In the genomic region with DNA sequence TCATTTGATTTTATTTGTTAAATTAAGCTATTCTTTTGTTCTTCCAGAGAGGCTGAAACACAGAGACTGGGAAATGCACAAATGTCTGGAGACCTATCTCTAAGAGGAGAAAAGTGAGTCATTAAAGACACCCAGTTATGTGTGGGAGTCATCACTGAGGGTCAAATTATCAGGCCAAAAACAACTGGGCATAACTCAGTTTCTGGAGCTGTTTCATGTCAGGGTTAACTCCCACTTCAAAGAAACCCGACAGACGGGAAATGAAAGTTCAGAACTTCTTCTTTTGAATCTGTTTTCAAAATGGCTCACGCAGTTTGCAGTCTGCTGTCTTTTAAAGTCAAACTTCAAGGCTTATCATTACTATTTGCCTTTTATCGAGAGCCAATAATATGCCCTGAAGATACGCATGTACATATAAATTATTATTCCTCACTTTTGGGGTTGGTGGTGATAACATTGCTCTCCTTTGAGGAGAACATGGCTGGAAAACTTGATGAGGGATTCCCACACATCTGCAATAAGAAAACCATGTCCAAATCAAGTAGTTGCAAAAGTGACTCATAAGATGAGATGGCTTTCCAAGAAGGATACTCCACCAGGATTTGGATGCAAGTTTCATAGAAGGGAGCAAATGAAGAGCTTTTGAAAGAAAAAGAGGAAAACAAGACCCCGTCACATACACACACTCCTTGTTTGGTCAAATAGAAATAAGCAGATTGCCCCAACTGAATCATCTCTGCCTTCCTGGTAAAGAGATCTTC, we compare ENCODE assay signal across 8 cellular contexts.
DNase-seq lines count a peak whose midpoint lies in the region; ATAC-seq and TF ChIP-seq lines count a peak whose summit lies in the region.

No MANE protein-coding gene starts in this region.

- POLR2A ChIA-PET in PC-9 (lab: Charles Lee; ENCODE audit: unreplicated experiment): interaction anchor here (0.6 kb wide), 1 partner anchor 441 kb away, joined by 9 read pairs; no protein-coding TSS in a partner anchor

- peaks cover 56% of the 10 kb centered on the region for H3K4me1 Mint-ChIP-seq in nephron
- H3K4me1 Mint-ChIP-seq in activated naive CD4-positive, alpha-beta T cell treated with anti-CD3 and anti-CD28 coated beads, Interleukin-2, amount 10 ng/mL, durations not matched to agents 7 days and 5 days: peaks cover 3% of the 10 kb centered on the region

- H2AFZ ChIP-seq in PC-9: 0 out of 2 replicates have a peak overlapping the region, but pooled peaks have one; percentile 52

- peak overlapping the region; percentile 85 to 97 (median 90) for H3K27ac Mint-ChIP-seq in nephron
- H3K27ac Mint-ChIP-seq in activated naive CD4-positive, alpha-beta T cell treated with anti-CD3 and anti-CD28 coated beads, Interleukin-2, amount 10 ng/mL, durations not matched to agents 7 days and 5 days: no peak overlapping the region

- H4K20me1 ChIP-seq in PC-9 (ENCODE audit: insufficient read depth): no peaks in the 10 kb centered on the region

- TF ChIP-seq CTCF in PC-9 (conservative IDR thresholded peaks at IDR 0.05) (no peak), nephron (IDR thresholded peaks at IDR 0.05; ENCODE audit: unreplicated experiment in 3 of 3) (no peak)

- no peaks in the 10 kb centered on the region for H3K36me3 Mint-ChIP-seq in nephron (ENCODE audit: low read depth)
- H3K36me3 Mint-ChIP-seq in activated naive CD4-positive, alpha-beta T cell treated with anti-CD3 and anti-CD28 coated beads, Interleukin-2, amount 10 ng/mL, durations not matched to agents 7 days and 5 days: no peaks in the 10 kb centered on the region

- intact Hi-C loops in PC-9 (cut with micrococcal nuclease; ENCODE audit: unreplicated experiment): no loop called here

- no peak overlapping the region for H3K4me3 ChIP-seq in PC-9
- no peak overlapping the region for H3K4me3 ChIP-seq in H7 (ENCODE audit: insufficient read depth, low read depth, low read length)

- H3K36me3 ChIP-seq in PC-9 (ENCODE audit: low read depth) (no peaks in the 10 kb centered on the region), H7 (replicated peaks; ENCODE audit: control insufficient read depth, insufficient read depth, low read length) (no peaks in the 10 kb centered on the region)

- H3F3A ChIP-seq in PC-9 (ENCODE audit: insufficient read depth, low read depth): no peaks in the 10 kb centered on the region

- no peaks in the 10 kb centered on the region for H3K27me3 Mint-ChIP-seq in nephron (ENCODE audit: low read depth)
- H3K27me3 Mint-ChIP-seq in activated naive CD4-positive, alpha-beta T cell treated with anti-CD3 and anti-CD28 coated beads, Interleukin-2, amount 10 ng/mL, durations not matched to agents 7 days and 5 days: no peaks in the 10 kb centered on the region

- no peak for DNase-seq in PC-9
- no peak for DNase-seq in H7
- no peak for DNase-seq in activated naive CD4-positive, alpha-beta T cell treated with anti-CD3 and anti-CD28 coated beads, Interleukin-2, amount 10 ng/mL, durations not matched to agents 7 days and 5 days
- DNase-seq in midbrain (lab: John Stamatoyannopoulos, UW): no peak
- DNase-seq in nucleus accumbens (lab: John Stamatoyannopoulos, UW): no peak

- BruUV-seq in PC-9 (replicated peaks; lab: Mats Ljungman, UMichigan): no TSS peak

- H3K9me3 Mint-ChIP-seq in nephron: peaks cover 6% of the 10 kb centered on the region
- no peaks in the 10 kb centered on the region for H3K9me3 Mint-ChIP-seq in activated naive CD4-positive, alpha-beta T cell treated with anti-CD3 and anti-CD28 coated beads, Interleukin-2, amount 10 ng/mL, durations not matched to agents 7 days and 5 days

- no peaks in the 10 kb centered on the region for H3K27me3 ChIP-seq in PC-9 (ENCODE audit: insufficient read depth, low read depth)
- H3K27me3 ChIP-seq in H7 (ENCODE audit: control insufficient read depth, insufficient read depth, low read length): no peaks in the 10 kb centered on the region

- H3K9me2 ChIP-seq in PC-9 (ENCODE audit: insufficient read depth): no peaks in the 10 kb centered on the region

- no peak overlapping the region for H3K27ac ChIP-seq in PC-9

- CTCF ChIA-PET in PC-9 (lab: Charles Lee): no interaction called here
- CTCF ChIA-PET in activated naive CD4-positive, alpha-beta T cell treated with anti-CD3 and anti-CD28 coated beads, Interleukin-2, amount 10 ng/mL, durations not matched to agents 7 days and 5 days (lab: Charles Lee): interaction anchor here (0.7 kb wide), 1 partner anchor 795 kb away, joined by 3 read pairs; no protein-coding TSS in a partner anchor

- no peaks in the 10 kb centered on the region; the same call in 1 of the 2 replicates for H3K4me1 ChIP-seq in PC-9 (replicated peaks; ENCODE audit: insufficient read depth)

- H3K79me2 ChIP-seq in PC-9 (ENCODE audit: low read depth): no peaks in the 10 kb centered on the region

- no peak overlapping the region for H3K4me2 ChIP-seq in PC-9

- ATAC-seq in GM18868 (IDR thresholded peaks at IDR 0.05; ENCODE audit: unreplicated experiment) (peak; percentile 99), HG02938 (IDR thresholded peaks at IDR 0.05; ENCODE audit: unreplicated experiment) (peak; percentile 96)

- H3K4me3 Mint-ChIP-seq in nephron: peak overlapping the region in 1 of 3 experiments; percentile 0
- H3K4me3 Mint-ChIP-seq in activated naive CD4-positive, alpha-beta T cell treated with anti-CD3 and anti-CD28 coated beads, Interleukin-2, amount 10 ng/mL, durations not matched to agents 7 days and 5 days: no peak overlapping the region

- peaks cover 3% of the 10 kb centered on the region; the same call in 1 of the 2 replicates for H3K9me3 ChIP-seq in PC-9 (ENCODE audit: insufficient read depth, low read depth)
